ENCODE assay signal across 8 cellular contexts in genomic region chr10:61835069-61835908, GRCh38.
DNase-seq lines count a peak whose midpoint lies in the region; ATAC-seq, FAIRE-seq and TF ChIP-seq lines count a peak whose summit lies in the region.

No MANE protein-coding gene starts in this region.

- H3K27me3 ChIP-seq in heart right ventricle = no peaks in the 10 kb centered on the region
- no peaks in the 10 kb centered on the region for H3K27me3 ChIP-seq in HL-60 (ENCODE audit: insufficient read depth, poor library complexity, severe bottlenecking)

- H3K27me3 Mint-ChIP-seq in WTC11 (ENCODE audit: low read depth) (peaks cover 6% of the 10 kb centered on the region; the same call in 1 of the 2 replicates), type B pancreatic cell (no peaks in the 10 kb centered on the region)

- intact Hi-C loops in heart right ventricle (cut with DNase I) (loop anchor here in 1 of 10 donors (5.0 kb wide), 1 partner anchor 83 kb away; no protein-coding TSS in a partner anchor), Right ventricle myocardium inferior (cut with DNase I) (loop anchor here (10.0 kb wide), 1 partner anchor 170 kb away; the partner anchor contains the start of gene CABCOCO1)

- CTCF ChIA-PET in WTC11 (lab: Charles Lee) = interaction anchor here (0.6 to 2.4 kb wide), 17 partner anchors 10 to 1185 kb away, joined by 3 to 90 read pairs (median 4); no protein-coding TSS in a partner anchor

- H3K9me3 ChIP-seq in heart right ventricle = no peaks in the 10 kb centered on the region

- no peak overlapping the region for H3K4me3 ChIP-seq in heart right ventricle
- no peak overlapping the region for H3K4me3 ChIP-seq in HL-60 (replicated peaks; ENCODE audit: insufficient read depth, low read length)

- H3K9me3 Mint-ChIP-seq in WTC11 (no peaks in the 10 kb centered on the region), type B pancreatic cell (peaks cover 4% of the 10 kb centered on the region)

- H3K27ac ChIP-seq in heart right ventricle (peak overlapping the region in 4 of 10 donors; percentile 10 to 55 (median 24)), HL-60 (replicated peaks) (no peak overlapping the region)

- H3K36me3 ChIP-seq in heart right ventricle = no peaks in the 10 kb centered on the region

- H3K4me3 Mint-ChIP-seq in WTC11 = no peak overlapping the region
- H3K4me3 Mint-ChIP-seq in type B pancreatic cell = peak overlapping the region; percentile 35

- H3K27ac Mint-ChIP-seq in WTC11 (no peak overlapping the region), type B pancreatic cell (peak overlapping the region; percentile 91)

- H3K4me1 ChIP-seq in heart right ventricle = peaks cover 0 to 33% (median 5%) of the 10 kb centered on the region in 9 donors

- H3K36me3 Mint-ChIP-seq in WTC11 (no peaks in the 10 kb centered on the region), type B pancreatic cell (no peaks in the 10 kb centered on the region)

- TF ChIP-seq CTCF in heart right ventricle (IDR thresholded peaks at IDR 0.05) = peak in 6 of 9 donors; percentile 28 to 55 (median 41)
- TF ChIP-seq CTCF in HL-60 (IDR thresholded peaks at IDR 0.05; ENCODE audit: insufficient read depth, low read length) = no peak
- TF ChIP-seq CTCF in WTC11 (IDR thresholded peaks at IDR 0.05) = peak; percentile 33
- TF ChIP-seq CTCF in type B pancreatic cell (conservative IDR thresholded peaks at IDR 0.05) = peak; percentile 63

- peak in 1 of 2 donors; percentile 6 for DNase-seq in heart right ventricle
- no peak for DNase-seq in Right ventricle myocardium inferior (ENCODE audit: missing footprints)
- DNase-seq in HL-60 (ENCODE audit: low read depth in 1 of 2, low spot score in 1 of 2) = peak; percentile 2 to 25
- DNase-seq in WTC11 (ENCODE audit: low spot score) = no peak
- DNase-seq in type B pancreatic cell (ENCODE audit: extremely low spot score, unreplicated experiment) = no peak
- DNase-seq in 8988T = no peak

- FAIRE-seq in islet of Langerhans (lab: Jason Lieb, UNC) = peak; percentile 96

- ATAC-seq in heart right ventricle = peak in 6 of 8 donors; percentile 21 to 48 (median 46)
- no peak for ATAC-seq in Right ventricle myocardium inferior
- ATAC-seq in WTC11 = peak; percentile 68
- no peak for ATAC-seq in HG03045 (IDR thresholded peaks at IDR 0.05; ENCODE audit: unreplicated experiment)

- H3K4me1 Mint-ChIP-seq in WTC11 = peaks cover 15% of the 10 kb centered on the region
- peaks cover 40% of the 10 kb centered on the region for H3K4me1 Mint-ChIP-seq in type B pancreatic cell (ENCODE audit: unreplicated experiment)

- POLR2A ChIA-PET in WTC11 (lab: Charles Lee) = interaction anchor here (0.9 kb wide), 1 partner anchor 84 kb away, joined by 3 read pairs; no protein-coding TSS in a partner anchor

- 55 to 63% methylated on average over 8 of the region's 8 CpGs for WGBS in heart right ventricle, 2 donors

TF ChIP-seq in WTC11, 78 proteins besides CTCF, POLR2A, EP300 and RAD21 (continues in another document):
- TF ChIP-seq USF2 (CRISPR knock-in tag; IDR thresholded peaks at IDR 0.05) (no peak), E2F1 (CRISPR knock-in tag; IDR thresholded peaks at IDR 0.05) (no peak), GTF2I (CRISPR knock-in tag; conservative IDR thresholded peaks at IDR 0.05) (no peak), ZNF263 (CRISPR knock-in tag; IDR thresholded peaks at IDR 0.05; ENCODE audit: low read depth) (no peak), NFYB (CRISPR knock-in tag; conservative IDR thresholded peaks at IDR 0.05; ENCODE audit: low read depth) (no peak), ZNF671 (CRISPR knock-in tag; IDR thresholded peaks at IDR 0.05) (no peak), PRRX2 (CRISPR knock-in tag; IDR thresholded peaks at IDR 0.05) (no peak), CDX4 (CRISPR knock-in tag; IDR thresholded peaks at IDR 0.05; ENCODE audit: borderline replicate concordance) (no peak), STAT6 (CRISPR knock-in tag; conservative IDR thresholded peaks at IDR 0.05; ENCODE audit: low read depth) (no peak), AR (CRISPR knock-in tag; IDR thresholded peaks at IDR 0.05) (no peak), ERG (CRISPR knock-in tag; IDR thresholded peaks at IDR 0.05) (no peak), MLX (CRISPR knock-in tag; IDR thresholded peaks at IDR 0.05) (no peak)

Comparison
In these comparisons a context has a peak if more than half of its experiments do, and no peak if none do; other contexts are left out.
1. ATAC-seq: peak in heart right ventricle (6 of 8) and WTC11 (single experiment); none in Right ventricle myocardium inferior (single experiment) and HG03045 (single experiment).
2. DNase-seq: peak in HL-60 (2 of 2); none in Right ventricle myocardium inferior (single experiment), WTC11 (single experiment), type B pancreatic cell (single experiment) and 8988T (single experiment).